ENCODE assay signal across 11 cellular contexts in the genomic region with DNA sequence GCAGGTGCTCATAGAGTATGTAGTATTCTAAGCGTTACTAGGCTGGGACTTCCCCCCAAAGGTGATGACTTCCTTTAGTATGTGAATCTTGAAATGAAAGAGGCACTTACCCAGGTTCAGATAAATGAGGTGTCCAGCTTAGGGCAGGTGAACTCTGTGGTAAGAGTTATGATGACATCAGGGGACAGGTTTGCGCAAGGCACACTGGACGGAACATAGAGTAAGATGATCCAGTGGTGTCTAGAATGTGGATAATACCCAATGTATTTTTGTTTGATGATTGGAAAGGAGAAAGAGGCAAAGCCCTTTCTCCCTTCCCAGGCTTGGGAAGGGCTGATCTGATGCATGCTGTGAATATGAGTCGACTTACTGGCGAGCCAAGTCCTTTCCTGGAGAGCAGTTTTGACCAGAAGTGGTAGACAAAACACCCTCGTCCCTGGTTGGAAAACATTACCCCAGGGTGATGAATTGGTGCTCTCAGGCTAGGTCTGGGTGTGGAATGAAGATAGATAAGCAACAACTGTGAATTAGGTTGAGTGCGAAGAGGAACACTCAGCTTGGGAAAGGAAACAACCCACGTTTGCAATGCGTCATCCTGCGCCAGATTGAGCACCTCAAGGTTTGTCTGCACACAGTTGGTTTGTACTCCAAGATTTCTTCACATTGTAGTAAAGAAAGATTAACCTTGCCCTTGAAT.
DNase-seq lines count a peak whose midpoint lies in the region; ATAC-seq, FAIRE-seq and TF ChIP-seq lines count a peak whose summit lies in the region.
"Had no signal": no experiment of that assay in that cellular context is flagged by ENCODE, and none has a peak within 500 bp of the region (broad histone marks: within the 10 kb centered on the region; RNA-seq: fewer than 3 reads in every experiment).

No MANE protein-coding gene starts in this region.

- H3K27me3 ChIP-seq in gastroesophageal sphincter (no peaks in the 10 kb centered on the region), psoas muscle (ENCODE audit: insufficient read depth in 3 of 3, low read length in 2 of 3) (no peaks in the 10 kb centered on the region)

- CTCF ChIA-PET in WTC11 (lab: Charles Lee): interaction anchor here (1.0 kb wide), 1 partner anchor 8 kb away, joined by 8 read pairs; no protein-coding TSS in a partner anchor

- ATAC-seq in GM18511 (IDR thresholded peaks at IDR 0.05; ENCODE audit: unreplicated experiment) (peak; percentile 61), WTC11 (no peak), gastroesophageal sphincter (peak; percentile 51), psoas muscle (peak; percentile 66 to 91 (median 90)), GM19351 (IDR thresholded peaks at IDR 0.05; ENCODE audit: unreplicated experiment) (no peak)

- WGBS in gastroesophageal sphincter (ENCODE audit: low coverage in 1 of 2), 2 donors: 72 to 85% methylated on average over 5 to 10 of the region's 10 CpGs
- WGBS in psoas muscle, 3 donors: 62 to 76% (median 62%) methylated on average over 10 of the region's 10 CpGs

- peaks cover 0 to 57% of the 10 kb centered on the region in 2 donors for H3K36me3 ChIP-seq in gastroesophageal sphincter
- H3K36me3 ChIP-seq in psoas muscle (ENCODE audit: insufficient read depth in 1 of 2, low read depth in 1 of 2): peaks cover 2 to 33% of the 10 kb centered on the region in 2 donors

- intact Hi-C loops in psoas muscle (cut with DNase I): no loop called here

- H3K4me3 Mint-ChIP-seq in WTC11: no peak overlapping the region

- H3K27me3 Mint-ChIP-seq in WTC11 (ENCODE audit: low read depth): no peaks in the 10 kb centered on the region

- H3K9me3 Mint-ChIP-seq in WTC11: no peaks in the 10 kb centered on the region

- no peak for TF ChIP-seq EP300 in gastroesophageal sphincter (IDR thresholded peaks at IDR 0.05)

- H3K4me3 ChIP-seq in gastroesophageal sphincter (no peak overlapping the region), psoas muscle (no peak overlapping the region)

- H3K9me3 ChIP-seq in gastroesophageal sphincter (no peaks in the 10 kb centered on the region), psoas muscle (no peaks in the 10 kb centered on the region)

- TF ChIP-seq CTCF in WTC11 (IDR thresholded peaks at IDR 0.05) (no peak), gastroesophageal sphincter (IDR thresholded peaks at IDR 0.05) (no peak), psoas muscle (IDR thresholded peaks at IDR 0.05) (no peak)

- peak overlapping the region in 2 of 4 donors; percentile 12 to 45 for H3K27ac ChIP-seq in gastroesophageal sphincter
- H3K27ac ChIP-seq in psoas muscle: peak overlapping the region; percentile 67

- POLR2A ChIA-PET in WTC11 (lab: Charles Lee): interaction anchor here (0.6 kb wide), 1 partner anchor 1894 kb away, joined by 4 read pairs; no protein-coding TSS in a partner anchor

- no peak for DNase-seq in WTC11 (ENCODE audit: low spot score)
- DNase-seq in psoas muscle: peak; percentile 59 to 74
- no peak for DNase-seq in GM19239 (ENCODE audit: insufficient read length, low spot score)
- DNase-seq in NCI-H146 treated with DMSO at 0.1 percent for 48 hours (lab: John Stamatoyannopoulos, UW; ENCODE audit: unreplicated experiment): no peak
- DNase-seq in superior temporal gyrus (ENCODE audit: extremely low spot score): no peak
- DNase-seq: islet precursor cell, NCI-H2171 treated with DMSO at 0.1 percent for 48 hours had no signal

- H3K27ac Mint-ChIP-seq in WTC11: peak overlapping the region; percentile 91

- no peak for TF ChIP-seq POLR2A in gastroesophageal sphincter (IDR thresholded peaks at IDR 0.05)

- FAIRE-seq in GM19239 (lab: Jason Lieb, UNC): no peak
- FAIRE-seq: G401.6 had no signal

- no peaks in the 10 kb centered on the region for H3K4me1 Mint-ChIP-seq in WTC11

- H3K36me3 Mint-ChIP-seq in WTC11: peaks cover 33% of the 10 kb centered on the region

- H3K4me1 ChIP-seq in gastroesophageal sphincter (peaks cover 8 to 18% (median 15%) of the 10 kb centered on the region in 3 donors), psoas muscle (peaks cover 50% of the 10 kb centered on the region)

TF ChIP-seq in WTC11, 78 proteins besides CTCF, POLR2A, EP300 and RAD21:
- TF ChIP-seq GABPB1 (CRISPR knock-in tag; IDR thresholded peaks at IDR 0.05): peak; percentile 97
- TF ChIP-seq, protein P1, sequence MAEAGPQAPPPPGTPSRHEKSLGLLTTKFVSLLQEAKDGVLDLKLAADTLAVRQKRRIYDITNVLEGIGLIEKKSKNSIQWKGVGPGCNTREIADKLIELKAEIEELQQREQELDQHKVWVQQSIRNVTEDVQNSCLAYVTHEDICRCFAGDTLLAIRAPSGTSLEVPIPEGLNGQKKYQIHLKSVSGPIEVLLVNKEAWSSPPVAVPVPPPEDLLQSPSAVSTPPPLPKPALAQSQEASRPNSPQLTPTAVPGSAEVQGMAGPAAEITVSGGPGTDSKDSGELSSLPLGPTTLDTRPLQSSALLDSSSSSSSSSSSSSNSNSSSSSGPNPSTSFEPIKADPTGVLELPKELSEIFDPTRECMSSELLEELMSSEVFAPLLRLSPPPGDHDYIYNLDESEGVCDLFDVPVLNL (CRISPR knock-in tag; IDR thresholded peaks at IDR 0.05; ENCODE audit: borderline replicate concordance, low read depth): no peak

Comparison
In these comparisons a context has a peak if more than half of its experiments do, and no peak if none do; other contexts are left out.
1. ATAC-seq: peak in GM18511 (single experiment), gastroesophageal sphincter (single experiment) and psoas muscle (4 of 4); none in WTC11 (single experiment) and GM19351 (single experiment).
2. DNase-seq: peak in psoas muscle (2 of 2); none in WTC11 (single experiment), GM19239 (single experiment), NCI-H146 treated with DMSO at 0.1 percent for 48 hours (single experiment) and superior temporal gyrus (single experiment).